Comparison of ENCODE assay signal across 17 cellular contexts in the genomic region with DNA sequence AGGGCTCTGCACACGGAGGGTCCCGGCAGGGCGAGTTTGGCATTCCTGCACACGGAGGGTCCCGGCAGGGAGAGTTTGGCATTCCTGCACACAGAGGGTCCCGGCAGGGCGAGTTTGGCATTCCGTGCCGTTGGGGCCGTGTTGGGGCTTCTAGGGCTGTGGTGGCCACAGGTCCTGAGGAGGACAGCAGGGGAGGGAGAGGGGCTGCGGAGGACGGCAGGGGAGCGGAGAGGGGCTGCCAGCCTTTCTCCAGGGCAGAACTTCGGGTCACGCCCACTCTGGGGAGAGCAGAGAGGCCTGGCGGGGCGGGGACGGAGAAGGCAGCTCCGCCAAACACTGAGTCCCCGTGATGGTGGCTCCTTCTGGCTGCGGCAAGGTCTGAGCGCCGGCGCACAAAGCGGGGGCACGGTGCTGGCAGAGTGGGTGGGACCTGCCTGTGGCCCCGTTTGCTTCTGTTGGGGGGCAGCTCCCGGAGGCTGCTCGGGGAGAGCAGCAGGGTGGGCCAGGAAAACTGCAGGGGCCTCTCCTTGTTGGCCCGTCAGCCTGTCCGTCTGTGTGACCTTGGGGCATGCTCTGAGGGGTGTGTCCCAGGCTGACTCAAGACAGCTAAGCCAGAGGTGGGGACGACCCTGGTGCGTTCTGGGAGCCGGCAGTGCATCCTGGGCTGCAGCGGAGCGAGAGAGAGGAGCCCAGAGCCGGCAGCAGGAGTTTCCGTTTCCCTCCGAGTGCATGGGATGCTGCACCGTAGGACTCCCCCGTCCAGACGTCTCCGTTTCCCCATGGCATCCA.
DNase-seq lines count a peak whose midpoint lies in the region; TF ChIP-seq lines count a peak whose summit lies in the region.
"Had no signal": no experiment of that assay in that cellular context is flagged by ENCODE, and none has a peak within 500 bp of the region (broad histone marks: within the 10 kb centered on the region; RNA-seq: fewer than 3 reads in every experiment).

No MANE protein-coding gene starts in this region.

- no peak overlapping the region for H4K91ac ChIP-seq in neuronal stem cell (ENCODE audit: low read depth, low read length, poor library complexity)

- peak overlapping the region; percentile 75 for H3K14ac ChIP-seq in neuronal stem cell (ENCODE audit: low read length)

- intact Hi-C loops in adrenal gland (cut with DNase I), result no loop called here
- intact Hi-C loops in transverse colon (cut with DNase I; ENCODE audit: low total_unique reads), result no loop called here

- H4K20me1 ChIP-seq in GM23248 (ENCODE audit: insufficient read depth), result no peaks in the 10 kb centered on the region

- H3K36me3 ChIP-seq in GM23248 (ENCODE audit: low read depth), result no peaks in the 10 kb centered on the region
- peaks cover 0 to 13% of the 10 kb centered on the region in 2 donors for H3K36me3 ChIP-seq in adrenal gland (replicated peaks in 1 of 2)
- no peaks in the 10 kb centered on the region for H3K36me3 ChIP-seq in neuronal stem cell (replicated peaks in 1 of 2; ENCODE audit: control insufficient read depth in 2 of 2, insufficient read depth in 2 of 2, low read length in 2 of 2)
- H3K36me3 ChIP-seq in transverse colon, result no peaks in the 10 kb centered on the region
- H3K36me3 ChIP-seq: HAP-1 had no signal

- H3K9me3 ChIP-seq in GM23248 (ENCODE audit: low read depth) (no peaks in the 10 kb centered on the region), adrenal gland (replicated peaks in 1 of 3) (no peaks in the 10 kb centered on the region), neuronal stem cell (replicated peaks in 1 of 2; ENCODE audit: control insufficient read depth in 2 of 2, insufficient read depth in 1 of 2, low read depth in 1 of 2, low read length in 2 of 2) (no peaks in the 10 kb centered on the region), transverse colon (no peaks in the 10 kb centered on the region)
- H3K9me3 ChIP-seq: HAP-1, upper lobe of right lung had no signal

- H3K18ac ChIP-seq in neuronal stem cell (ENCODE audit: low read length), result peak overlapping the region; percentile 77

- no peak for TF ChIP-seq CTCF in adrenal gland (IDR thresholded peaks at IDR 0.05)
- TF ChIP-seq CTCF in transverse colon (IDR thresholded peaks at IDR 0.05), result no peak

- H3K4ac ChIP-seq in neuronal stem cell (ENCODE audit: low read length), result no peak overlapping the region

- H3K27me3 ChIP-seq in GM23248 (replicated peaks; ENCODE audit: insufficient read depth), result no peaks in the 10 kb centered on the region
- no peaks in the 10 kb centered on the region for H3K27me3 ChIP-seq in adrenal gland
- H3K27me3 ChIP-seq in neuronal stem cell (ENCODE audit: control insufficient read depth in 3 of 3, insufficient read depth in 3 of 3, low read depth in 1 of 3, low read length in 3 of 3), result peaks cover 0 to 21% (median 0%) of the 10 kb centered on the region in 3 experiments
- H3K27me3 ChIP-seq in transverse colon, result no peaks in the 10 kb centered on the region
- H3K27me3 ChIP-seq: upper lobe of right lung had no signal

- H3K27ac ChIP-seq in GM23248, result no peak overlapping the region
- peak overlapping the region in 1 of 5 donors; percentile 13 for H3K27ac ChIP-seq in adrenal gland
- no peak overlapping the region for H3K27ac ChIP-seq in neuronal stem cell (replicated peaks; ENCODE audit: low read length)
- H3K27ac ChIP-seq in transverse colon, result no peak overlapping the region
- H3K27ac ChIP-seq: HL-60, upper lobe of right lung had no signal

- H2AFZ ChIP-seq in GM23248 (no peak overlapping the region), neuronal stem cell (ENCODE audit: low read length) (peak overlapping the region; percentile 71)

- H2BK120ac ChIP-seq in neuronal stem cell (ENCODE audit: low read depth, low read length), result no peak overlapping the region

- TF ChIP-seq POLR2A in adrenal gland (IDR thresholded peaks at IDR 0.05) (no peak), transverse colon (IDR thresholded peaks at IDR 0.05) (no peak)

- DNase-seq in GM23248 (peak; percentile 28), adrenal gland (peak; percentile 58 to 86 (median 79)), neuronal stem cell (ENCODE audit: low spot score) (peak; percentile 52), transverse colon (no peak), UCSD-AML1 (lab: John Stamatoyannopoulos, UW; ENCODE audit: unreplicated experiment) (no peak), Ammon's horn (ENCODE audit: low spot score) (no peak)
- no peak for DNase-seq in stimulated activated CD8-positive, alpha-beta memory T cell treated with anti-CD3 and anti-CD28 coated beads, Interleukin-4, amount 100 ng/mL, for 48 hours
- DNase-seq: activated B cell treated with CpG ODN at 0.5 μM for 24 hours; activated T-cell treated with anti-CD3 and anti-CD28 coated beads, Interleukin-2, amount 50 U/mL, for 48 hours; dermis blood vessel endothelial cell; NCI-H2081; NCI-H510A; stimulated activated naive B cell treated with anti-CD40 and anti-IgM and Interleukin-4, amounts not matched to agents 10 μg/mL and 1 μg/mL and 100 μg/mL, for 72 hours; upper lobe of right lung had no signal

- in situ Hi-C loops in GM23248 (cut with MboI) (no loop called here), transverse colon (cut with MboI; ENCODE audit: low pct_ligation_motif_present in 1 of 4, low pct_unique_long_range_greater_than_20kb in 1 of 4, low sequenced_read_pairs in 3 of 4) (no loop called here)

- peaks cover 2% of the 10 kb centered on the region for H3K79me1 ChIP-seq in neuronal stem cell (ENCODE audit: low read depth, low read length)

- H2BK15ac ChIP-seq in neuronal stem cell (ENCODE audit: low read length), result peak overlapping the region; percentile 67

- no peak overlapping the region for H4K8ac ChIP-seq in neuronal stem cell (ENCODE audit: low read depth, low read length)

- H3K23ac ChIP-seq in neuronal stem cell (ENCODE audit: low read depth, low read length, poor library complexity), result peak overlapping the region; percentile 68

- H3K4me1 ChIP-seq in GM23248 (ENCODE audit: insufficient read depth) (no peaks in the 10 kb centered on the region), adrenal gland (replicated peaks in 1 of 2) (peaks cover 0 to 9% of the 10 kb centered on the region in 2 donors), neuronal stem cell (ENCODE audit: control insufficient read depth in 2 of 2, insufficient read depth in 1 of 2, low read depth in 1 of 2, low read length in 2 of 2) (peaks cover 21% of the 10 kb centered on the region in 2 donors), transverse colon (no peaks in the 10 kb centered on the region)
- H3K4me1 ChIP-seq: HAP-1, upper lobe of right lung had no signal

- no peak overlapping the region for H3K9ac ChIP-seq in GM23248
- peak overlapping the region; percentile 79 for H3K9ac ChIP-seq in neuronal stem cell (ENCODE audit: low read depth, low read length, poor library complexity)

- 40 to 41% methylated on average over 41 to 43 of the region's 43 CpGs for WGBS in GM23248 (ENCODE audit: low coverage in 1 of 2, low lambda C conversion rate in 2 of 2, missing lambda C conversion rate in 2 of 2), 2 experiments
- 42 to 57% (median 51%) methylated on average over 28 to 43 of the region's 43 CpGs for WGBS in adrenal gland, 4 donors
- WGBS in neuronal stem cell (ENCODE audit: extremely low coverage in 2 of 2, insufficient read length in 2 of 2, insufficient replicate concordance in 1 of 2), 2 donors, result no CpG with 5 or more reads among the region's 43 CpGs
- WGBS in transverse colon (ENCODE audit: low coverage in 1 of 2), 2 donors, result 70 to 83% methylated on average over 2 to 40 of the region's 43 CpGs

- H2BK12ac ChIP-seq in neuronal stem cell (ENCODE audit: low read length), result no peak overlapping the region

- peak overlapping the region; percentile 53 for H2BK5ac ChIP-seq in neuronal stem cell (ENCODE audit: low read length)

- H3K4me2 ChIP-seq in GM23248 (ENCODE audit: unreplicated experiment), result no peak overlapping the region
- H3K4me2 ChIP-seq in neuronal stem cell (ENCODE audit: insufficient read depth, low read length, poor library complexity, severe bottlenecking), result peak overlapping the region; percentile 69

- H3F3A ChIP-seq in GM23248 (ENCODE audit: insufficient read depth), result no peaks in the 10 kb centered on the region

- H3K9me2 ChIP-seq in GM23248 (ENCODE audit: insufficient read depth), result no peaks in the 10 kb centered on the region

- peak overlapping the region; percentile 81 for H2AK5ac ChIP-seq in neuronal stem cell (ENCODE audit: low read depth, low read length)

- no peak overlapping the region for H3K4me3 ChIP-seq in GM23248
- H3K4me3 ChIP-seq in adrenal gland, result peak overlapping the region in 1 of 4 donors; percentile 8
- H3K4me3 ChIP-seq in iPS-11a (ENCODE audit: low read depth, low read length), result peak overlapping the region; percentile 33
- peak overlapping the region in 1 of 2 donors; percentile 65 for H3K4me3 ChIP-seq in neuronal stem cell (ENCODE audit: low read length in 2 of 2)
- H3K4me3 ChIP-seq in transverse colon, result no peak overlapping the region
- H3K4me3 ChIP-seq: HAP-1, upper lobe of right lung had no signal

- H3K79me2 ChIP-seq in GM23248 (ENCODE audit: insufficient read depth), result no peaks in the 10 kb centered on the region

- no peak for TF ChIP-seq EP300 in transverse colon (IDR thresholded peaks at IDR 0.05; ENCODE audit: low read depth)

Comparison
In these comparisons a context has a peak if more than half of its experiments do, and no peak if none do; other contexts are left out.
1. DNase-seq: peak in GM23248 (single experiment), adrenal gland (7 of 7) and neuronal stem cell (single experiment); none in transverse colon (single experiment), stimulated activated CD8-positive, alpha-beta memory T cell treated with anti-CD3 and anti-CD28 coated beads, Interleukin-4, amount 100 ng/mL, for 48 hours (single experiment), UCSD-AML1 (single experiment) and Ammon's horn (single experiment).